In genomic region chr14:99382781-99383456, GRCh38 we compare ENCODE assay signal across 19 cellular contexts.
DNase-seq lines count a peak whose midpoint lies in the region; ATAC-seq, FAIRE-seq and TF ChIP-seq lines count a peak whose summit lies in the region.
"Had no signal": no experiment of that assay in that cellular context is flagged by ENCODE, and none has a peak within 500 bp of the region (broad histone marks: within the 10 kb centered on the region; RNA-seq: fewer than 3 reads in every experiment).

No MANE protein-coding gene starts in this region.

- H2BK12ac ChIP-seq in H1 (ENCODE audit: low read depth, low read length) = 0 out of 2 replicates have a peak overlapping the region, but pooled peaks have one; percentile 99

- peaks cover 19% of the 10 kb centered on the region for H3K4me1 ChIP-seq in PC-9 (replicated peaks; ENCODE audit: insufficient read depth)
- peaks cover 0 to 17% (median 5%) of the 10 kb centered on the region in 4 experiments; a peak in 6 of 7 replicates for H3K4me1 ChIP-seq in H1 (replicated peaks in 1 of 4; ENCODE audit: control insufficient read depth in 3 of 4, insufficient read depth in 4 of 4, low read length in 3 of 4)
- no peaks in the 10 kb centered on the region for H3K4me1 ChIP-seq in psoas muscle
- H3K4me1 ChIP-seq: thyroid gland had no signal

- peak in 3 of 4 donors; percentile 60 to 76 (median 63) for ATAC-seq in psoas muscle
- no peak for ATAC-seq in GM19324 (IDR thresholded peaks at IDR 0.05; ENCODE audit: low FRiP score, unreplicated experiment)
- ATAC-seq: natural killer cell; stimulated activated effector memory CD8-positive, alpha-beta T cell treated with anti-CD3 and anti-CD28 coated beads, Interleukin-12 subunit alpha, Interleukin-12 subunit beta, amount 100 ng/mL, for 72 hours had no signal

- no TSS peak for BruUV-seq in PC-9 (replicated peaks; lab: Mats Ljungman, UMichigan)

- no peak for TF ChIP-seq RAD21 in H1 (IDR thresholded peaks at IDR 0.05 in 1 of 2, conservative IDR thresholded peaks at IDR 0.05 in 1 of 2; ENCODE audit: low read depth in 2 of 2, low read length in 2 of 2)

- no peak for FAIRE-seq in H1 (lab: Jason Lieb, UNC)

- H3K9me2 ChIP-seq in PC-9 (ENCODE audit: insufficient read depth) = no peaks in the 10 kb centered on the region

- H3K4me2 ChIP-seq in PC-9 = peak overlapping the region; percentile 76
- H3K4me2 ChIP-seq in H1 (ENCODE audit: insufficient read depth in 1 of 2, low read depth in 2 of 2, low read length in 2 of 2) = no peak overlapping the region
- H3K4me2 ChIP-seq: BLaER1 had no signal

- H4K5ac ChIP-seq in H1 (ENCODE audit: insufficient read length, low read depth, low read length) = no peak overlapping the region

- no peak overlapping the region for H3K14ac ChIP-seq in H1 (ENCODE audit: insufficient read length)

- CTCF ChIA-PET in PC-9 (lab: Charles Lee) = no interaction called here
- CTCF ChIA-PET in H1 (lab: Charles Lee; ENCODE audit: partially characterized antibody) = interaction anchor here (0.9 to 19.9 kb wide), 7 partner anchors 10 to 116 kb away, joined by 3 to 447 read pairs (median 5); no protein-coding TSS in a partner anchor

- H3K79me1 ChIP-seq in H1 (ENCODE audit: low read depth, low read length) = no peaks in the 10 kb centered on the region

- no peak overlapping the region for H4K91ac ChIP-seq in H1 (replicated peaks; ENCODE audit: insufficient read length, low read length)

- no peak overlapping the region for H3K56ac ChIP-seq in H1 (replicated peaks; ENCODE audit: insufficient read length, low read depth, low read length)

- no peaks in the 10 kb centered on the region for H3K9me3 ChIP-seq in PC-9 (ENCODE audit: insufficient read depth, low read depth)
- H3K9me3 ChIP-seq in H1 (ENCODE audit: insufficient read depth in 2 of 2, low read depth in 1 of 2, low read length in 1 of 2) = no peaks in the 10 kb centered on the region; a peak in 1 of 4 replicates
- H3K9me3 ChIP-seq in psoas muscle = no peaks in the 10 kb centered on the region
- H3K9me3 ChIP-seq: BLaER1, thyroid gland had no signal

- H3K27me3 ChIP-seq in PC-9 (ENCODE audit: insufficient read depth, low read depth) = no peaks in the 10 kb centered on the region
- no peaks in the 10 kb centered on the region for H3K27me3 ChIP-seq in H1 (replicated peaks in 1 of 4; ENCODE audit: control insufficient read depth in 3 of 4, extremely low read depth in 1 of 4, insufficient read depth in 3 of 4, low read length in 3 of 4)
- H3K27me3 ChIP-seq in psoas muscle (ENCODE audit: insufficient read depth in 3 of 3, low read length in 2 of 3) = peaks cover 0 to 40% (median 9%) of the 10 kb centered on the region in 3 donors
- H3K27me3 ChIP-seq: BLaER1, thyroid gland had no signal

- no peak overlapping the region for H3K4ac ChIP-seq in H1 (replicated peaks; ENCODE audit: insufficient read length, low read depth, low read length)

- H2AK5ac ChIP-seq in H1 (ENCODE audit: low read depth, low read length) = peak overlapping the region; percentile 86; the same call in 1 of the 2 replicates

- H3K23ac ChIP-seq in H1 (ENCODE audit: insufficient read length) = no peak overlapping the region

- H3K36me3 ChIP-seq in PC-9 (ENCODE audit: low read depth) (no peaks in the 10 kb centered on the region), H1 (ENCODE audit: control insufficient read depth in 2 of 4, insufficient read depth in 4 of 4, low read length in 3 of 4) (no peaks in the 10 kb centered on the region), psoas muscle (ENCODE audit: insufficient read depth in 1 of 2, low read depth in 1 of 2) (no peaks in the 10 kb centered on the region)
- H3K36me3 ChIP-seq: BLaER1, thyroid gland had no signal

- intact Hi-C loops in PC-9 (cut with micrococcal nuclease; ENCODE audit: unreplicated experiment) (loop anchor here (10.0 kb wide), 1 partner anchor 302 kb away; the partner anchor contains the start of gene CYP46A1), psoas muscle (cut with DNase I) (no loop called here)

- DNase-seq in HCEC 1CT = peak; percentile 51
- peak; percentile 44 to 76 for DNase-seq in PC-9
- DNase-seq in H1 (ENCODE audit: low read depth in 1 of 2, low spot score in 2 of 2) = no peak
- no peak for DNase-seq in psoas muscle
- DNase-seq in GM19238 (ENCODE audit: insufficient read length, low spot score) = no peak
- no peak for DNase-seq in NCI-H146 (lab: John Stamatoyannopoulos, UW)
- no peak for DNase-seq in RKO (ENCODE audit: low spot score)
- DNase-seq: activated CD4-positive, alpha-beta T cell treated with anti-CD3 and anti-CD28 coated beads, Interleukin-2, amount 50 U/mL, for 4 hours; activated T-cell treated with anti-CD3 and anti-CD28 coated beads, Interleukin-2, amount 50 U/mL, for 24 hours; islet precursor cell; natural killer cell; NCI-H187 treated with DMSO at 0.1 percent for 48 hours; NCI-H526; stimulated activated CD4-positive, alpha-beta T cell treated with anti-CD3 and anti-CD28 coated beads, Interleukin-12 subunit alpha, Interleukin-12 subunit beta, amount 100 ng/mL, for 4 hours; thyroid gland had no signal

- H2AFZ ChIP-seq in PC-9 (0 out of 2 replicates have a peak overlapping the region, but pooled peaks have one; percentile 71), H1 (ENCODE audit: low read length) (peak overlapping the region; percentile 49; the same call in 1 of the 2 replicates)

- peaks cover 11% of the 10 kb centered on the region; the same call in 1 of the 2 replicates for H3F3A ChIP-seq in PC-9 (ENCODE audit: insufficient read depth, low read depth)

- TF ChIP-seq EP300 in H1 (IDR thresholded peaks at IDR 0.05; ENCODE audit: borderline replicate concordance in 1 of 2, low read depth in 2 of 2, low read length in 2 of 2) = no peak

- H3K9ac ChIP-seq in H1 (replicated peaks in 1 of 4; ENCODE audit: extremely low read depth in 1 of 4, low read depth in 3 of 4, low read length in 3 of 4) = no peak overlapping the region
- H3K9ac ChIP-seq: BLaER1 had no signal

- 93% methylated on average over 18 of the region's 18 CpGs; no CpG with 5 or more reads in 1 of the 2 experiments for WGBS in H1 (ENCODE audit: extremely low coverage in 1 of 2, insufficient coverage in 1 of 2, insufficient read length in 1 of 2, insufficient replicate concordance in 2 of 2, low coverage in 1 of 2, low lambda C conversion rate in 2 of 2, missing lambda C conversion rate in 1 of 2), 2 experiments
- 86 to 87% (median 86%) methylated on average over 18 of the region's 18 CpGs for WGBS in psoas muscle, 3 donors

- no peak overlapping the region for H2BK20ac ChIP-seq in H1 (ENCODE audit: low read length)

- H3K79me2 ChIP-seq in PC-9 (ENCODE audit: low read depth) (no peaks in the 10 kb centered on the region), H1 (ENCODE audit: control insufficient read depth in 1 of 2, insufficient read depth in 2 of 2, low read length in 2 of 2) (no peaks in the 10 kb centered on the region)

- TF ChIP-seq POLR2A in H1 (IDR thresholded peaks at IDR 0.05; ENCODE audit: control extremely low read depth in 1 of 2, low read depth in 2 of 2, low read length in 2 of 2) = no peak

- H2BK120ac ChIP-seq in H1 (replicated peaks; ENCODE audit: low read depth, low read length) = no peak overlapping the region

- H4K8ac ChIP-seq in H1 (ENCODE audit: extremely low read depth, insufficient read depth, low read length) = peak overlapping the region; percentile 31; the same call in 1 of the 2 replicates

- 0 out of 2 replicates have a peak overlapping the region, but pooled peaks have one; percentile 15 for H3K18ac ChIP-seq in H1 (ENCODE audit: extremely low read depth, low read length)

- no peak overlapping the region for H2BK15ac ChIP-seq in H1 (ENCODE audit: low read length)

- no peak overlapping the region; the same call in 1 of the 2 replicates for H3K4me3 ChIP-seq in PC-9
- no peak overlapping the region for H3K4me3 ChIP-seq in H1 (ENCODE audit: extremely low read depth in 1 of 4, insufficient read depth in 2 of 4, low read depth in 3 of 4, low read length in 4 of 4)
- no peak overlapping the region for H3K4me3 ChIP-seq in psoas muscle
- H3K4me3 ChIP-seq: BLaER1, dorsolateral prefrontal cortex, thyroid gland had no signal

- H4K20me1 ChIP-seq in PC-9 (ENCODE audit: insufficient read depth) = no peaks in the 10 kb centered on the region
- H4K20me1 ChIP-seq in H1 (replicated peaks in 1 of 2; ENCODE audit: control insufficient read depth in 1 of 2, insufficient read depth in 2 of 2, low read length in 2 of 2) = no peaks in the 10 kb centered on the region
- H4K20me1 ChIP-seq: BLaER1 had no signal

- no peak overlapping the region for H3K27ac ChIP-seq in PC-9
- H3K27ac ChIP-seq in H1 (ENCODE audit: low read depth, low read length) = no peak overlapping the region
- H3K27ac ChIP-seq in psoas muscle = no peak overlapping the region
- H3K27ac ChIP-seq: BLaER1, dorsolateral prefrontal cortex, thyroid gland had no signal

- 0 out of 2 replicates have a peak overlapping the region, but pooled peaks have one; percentile 40 for H2BK5ac ChIP-seq in H1 (ENCODE audit: low read depth, low read length)

- H3K23me2 ChIP-seq in H1 (ENCODE audit: low read depth, low read length) = no peaks in the 10 kb centered on the region

- POLR2A ChIA-PET in PC-9 (lab: Charles Lee; ENCODE audit: unreplicated experiment) (no interaction called here), H1 (lab: Charles Lee; ENCODE audit: partially characterized antibody) (interaction anchor here (1.0 to 1.1 kb wide), 2 partner anchors 9 to 38 kb away, joined by 3 to 6 read pairs; no protein-coding TSS in a partner anchor)

- TF ChIP-seq CTCF in PC-9 (conservative IDR thresholded peaks at IDR 0.05) = no peak
- no peak for TF ChIP-seq CTCF in H1 (IDR thresholded peaks at IDR 0.05; ENCODE audit: control extremely low read depth in 1 of 3, insufficient read depth in 1 of 3, low read depth in 1 of 3, low read length in 3 of 3)
- no peak for TF ChIP-seq CTCF in psoas muscle (IDR thresholded peaks at IDR 0.05)

TF ChIP-seq in H1, 55 proteins besides CTCF, POLR2A, EP300 and RAD21 (continues in another document):
- no peak for TF ChIP-seq USF2 (IDR thresholded peaks at IDR 0.05; ENCODE audit: low read length)
- no peak for TF ChIP-seq MAFK (IDR thresholded peaks at IDR 0.05; ENCODE audit: low read depth, low read length)
- TF ChIP-seq SP4 (IDR thresholded peaks at IDR 0.05; ENCODE audit: low read length) = no peak
- no peak for TF ChIP-seq CBX5 (IDR thresholded peaks at IDR 0.05; ENCODE audit: low read depth, low read length)
- no peak for TF ChIP-seq CHD2 (IDR thresholded peaks at IDR 0.05; ENCODE audit: low read length)
- TF ChIP-seq CREB1 (IDR thresholded peaks at IDR 0.05) = no peak
- TF ChIP-seq HDAC2 (IDR thresholded peaks at IDR 0.05; ENCODE audit: borderline replicate concordance in 1 of 2, low read depth in 2 of 2, low read length in 2 of 2) = no peak
- no peak for TF ChIP-seq ASH2L (IDR thresholded peaks at IDR 0.05; ENCODE audit: low read length)

Comparison
In these comparisons a context has a peak if more than half of its experiments do, and no peak if none do; other contexts are left out.
1. DNase-seq: peak in HCEC 1CT (single experiment) and PC-9 (2 of 2); none in H1 (0 of 2), psoas muscle (0 of 2), GM19238 (single experiment), NCI-H146 (single experiment) and RKO (single experiment).